21 cellular contexts compared by ENCODE assay signal in genomic region chr12:92627511-92627910, GRCh38.
DNase-seq lines count a peak whose midpoint lies in the region; FAIRE-seq lines count a peak whose summit lies in the region.
"Had no signal": no experiment of that assay in that cellular context is flagged by ENCODE, and none has a peak within 500 bp of the region (broad histone marks: within the 10 kb centered on the region; RNA-seq: fewer than 3 reads in every experiment).

No MANE protein-coding gene starts in this region.

- FAIRE-seq in GM19239 (lab: Jason Lieb, UNC), result peak; percentile 14
- no peak for FAIRE-seq in RCC 7860 (lab: Jason Lieb, UNC)
- FAIRE-seq: GM12878, GM12892, GM18507 had no signal

- DNase-seq in GM19239 (ENCODE audit: insufficient read length, low spot score), result no peak
- DNase-seq in RCC 7860 (ENCODE audit: low spot score), result peak; percentile 33
- DNase-seq in kidney tubule cell (ENCODE audit: low spot score), result peak; percentile 45
- DNase-seq in renal cortical epithelial cell (ENCODE audit: low read depth), result peak; percentile 81
- no peak for DNase-seq in COLO668 (lab: John Stamatoyannopoulos, UW; ENCODE audit: unreplicated experiment)
- DNase-seq in NCI-H1105 treated with DMSO at 0.1 percent for 48 hours (lab: John Stamatoyannopoulos, UW), result no peak
- no peak for DNase-seq in NCI-H524 (lab: John Stamatoyannopoulos, UW)
- DNase-seq: AML-193; CD4-positive, alpha-beta T cell; CD8-positive, alpha-beta T cell; COR-L47; DMS 273 treated with DMSO at 0.1 percent for 48 hours; DMS153; DMS53; DMS79; DND-41; EL; GDM1 had no signal

Comparison
In these comparisons a context has a peak if more than half of its experiments do, and no peak if none do; other contexts are left out.
1. DNase-seq: peak in RCC 7860 (single experiment), kidney tubule cell (single experiment) and renal cortical epithelial cell (single experiment); none in GM19239 (single experiment), COLO668 (single experiment), NCI-H1105 treated with DMSO at 0.1 percent for 48 hours (single experiment) and NCI-H524 (0 of 2).